ENCODE assay signal across 10 cellular contexts in the genomic region with DNA sequence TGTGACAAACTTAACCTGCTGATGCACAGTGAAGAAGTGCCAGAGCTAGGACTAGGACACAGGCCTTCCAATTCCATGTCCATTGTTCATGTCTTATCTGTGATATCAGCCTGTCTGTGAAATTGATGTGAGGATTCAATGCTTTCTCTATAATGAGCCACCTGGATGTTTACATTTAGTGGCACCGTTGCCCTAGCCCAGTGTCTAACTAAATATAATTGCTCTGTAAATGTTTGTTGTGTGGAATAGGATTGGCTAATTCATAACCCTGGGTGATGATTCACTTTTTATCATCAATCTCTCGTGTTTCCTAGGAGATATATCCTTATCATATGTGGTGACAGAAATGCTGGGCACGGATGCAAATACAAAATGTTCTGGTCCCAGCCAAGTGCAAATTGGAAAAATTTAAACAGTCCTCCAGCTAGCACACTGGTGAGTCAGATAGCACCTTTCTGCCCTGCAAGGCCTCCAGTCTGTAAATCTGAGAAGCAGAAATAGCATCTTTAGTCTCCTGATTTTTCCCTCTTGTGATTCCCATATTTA. TPM values are rescaled to one million over a fixed set of nuclear protein-coding genes. Genes with fewer than 3 reads are reported as not detected.
DNase-seq lines count a peak whose midpoint lies in the region; FAIRE-seq and TF ChIP-seq lines count a peak whose summit lies in the region.
"Had no signal": no experiment of that assay in that cellular context is flagged by ENCODE, and none has a peak within 500 bp of the region (broad histone marks: within the 10 kb centered on the region; RNA-seq: fewer than 3 reads in every experiment).

No MANE protein-coding gene starts in this region.

- peak; percentile 84 for FAIRE-seq in RCC 7860 (lab: Jason Lieb, UNC)

- TF ChIP-seq CTCF in fibroblast of villous mesenchyme (IDR thresholded peaks at IDR 0.05; ENCODE audit: insufficient read depth, low read depth, low read length) (no peak), uterus (IDR thresholded peaks at IDR 0.05) (no peak)

- H3K9me3 ChIP-seq in uterus: no peaks in the 10 kb centered on the region
- H3K9me3 ChIP-seq: Caco-2, thoracic aorta had no signal

- TF ChIP-seq POLR2A in uterus (IDR thresholded peaks at IDR 0.05): no peak

- intact Hi-C loops in uterus (cut with DNase I; ENCODE audit: low total_unique reads): no loop called here

- peak; percentile 35 for DNase-seq in AG20443 (ENCODE audit: low spot score)
- DNase-seq in M059J (ENCODE audit: low read depth): peak; percentile 90
- DNase-seq in RCC 7860 (ENCODE audit: low spot score): peak; percentile 85
- peak; percentile 82 for DNase-seq in fibroblast of villous mesenchyme (ENCODE audit: low read depth)
- DNase-seq in SIG-M5 (lab: John Stamatoyannopoulos, UW): no peak
- no peak for DNase-seq in uterus
- no peak for DNase-seq in SW480 (ENCODE audit: low spot score)
- DNase-seq in middle frontal gyrus (ENCODE audit: extremely low spot score, low spot score): no peak
- DNase-seq: Caco-2 had no signal

- H3K27ac ChIP-seq in uterus: no peak overlapping the region
- H3K27ac ChIP-seq: thoracic aorta had no signal

- no peaks in the 10 kb centered on the region for H3K36me3 ChIP-seq in uterus
- H3K36me3 ChIP-seq: thoracic aorta had no signal

- no peaks in the 10 kb centered on the region for H3K27me3 ChIP-seq in uterus

- H3K4me3 ChIP-seq in fibroblast of villous mesenchyme (ENCODE audit: low read depth, low read length) (no peak overlapping the region), uterus (no peak overlapping the region)
- H3K4me3 ChIP-seq: thoracic aorta had no signal

- H3K4me1 ChIP-seq in uterus: no peaks in the 10 kb centered on the region
- H3K4me1 ChIP-seq: Caco-2 had no signal

RNA-seq across cellular contexts. Expression of gene GNG12, which starts 46.9 kb away (rescaled TPM):
- 163 and 211 TPM in 2 replicates for total RNA-seq in M059J (2014; rRNA removed; shearing (Covaris generic))
- total RNA-seq in fibroblast of villous mesenchyme (151 and 201 TPM in 2 replicates), uterus (100 to 1,000 TPM in 3 of 4 donors, 10 to 100 TPM in 1; 45.3 to 179 (median 120) TPM)

Comparison
In these comparisons a context has a peak if more than half of its experiments do, and no peak if none do; other contexts are left out.
1. DNase-seq: peak in AG20443 (single experiment), M059J (single experiment), RCC 7860 (single experiment) and fibroblast of villous mesenchyme (single experiment); none in SIG-M5 (single experiment), uterus (0 of 2), SW480 (single experiment) and middle frontal gyrus (single experiment).